In the genomic region with DNA sequence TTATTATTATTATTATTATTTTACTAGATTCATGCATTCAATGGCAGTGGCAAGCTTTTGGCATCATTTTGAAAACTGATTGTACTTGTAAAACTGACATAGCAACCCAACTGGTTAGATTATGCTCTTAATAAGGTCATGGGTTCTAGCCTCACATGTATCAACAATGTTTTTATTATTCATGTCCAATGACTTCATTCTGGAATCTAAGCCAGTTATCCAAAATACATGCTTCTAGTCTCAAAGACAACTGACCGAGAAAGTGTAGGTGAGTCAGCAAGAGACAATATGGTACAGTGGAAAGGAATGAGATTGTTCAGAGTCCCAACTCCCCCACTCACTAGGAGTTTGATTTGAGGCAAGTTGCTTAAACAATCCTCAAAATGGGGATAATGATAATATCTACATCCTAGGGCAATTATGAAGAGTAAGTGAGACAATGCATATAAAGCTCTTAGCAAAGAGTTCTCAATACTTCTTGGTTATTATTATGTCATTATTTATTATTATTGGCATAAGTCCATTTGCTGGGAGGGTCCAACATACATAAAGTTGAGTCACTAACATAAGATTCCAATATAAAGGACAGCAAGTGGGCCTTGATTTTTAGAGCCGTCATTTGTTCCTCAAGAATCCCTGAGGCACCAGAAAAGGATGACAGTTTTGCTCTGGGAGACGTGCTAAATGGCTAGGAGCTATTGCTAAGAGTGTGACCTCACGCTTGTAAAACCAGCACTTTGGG, we compare ENCODE assay signal across 1 cellular context.
TF ChIP-seq lines count a peak whose summit lies in the region.

No MANE protein-coding gene starts in this region.

TF ChIP-seq in K562, 482 proteins besides CTCF, POLR2A, EP300 and RAD21:
- TF ChIP-seq NFIC (IDR thresholded peaks at IDR 0.05) (peak; percentile 20; the same call in 1 of the 2 replicates), TCF7L2 (IDR thresholded peaks at IDR 0.05; ENCODE audit: low read depth, low read length) (no peak)
TF ChIP-seq in K562: peak in this region for 1.
